In the genomic region with DNA sequence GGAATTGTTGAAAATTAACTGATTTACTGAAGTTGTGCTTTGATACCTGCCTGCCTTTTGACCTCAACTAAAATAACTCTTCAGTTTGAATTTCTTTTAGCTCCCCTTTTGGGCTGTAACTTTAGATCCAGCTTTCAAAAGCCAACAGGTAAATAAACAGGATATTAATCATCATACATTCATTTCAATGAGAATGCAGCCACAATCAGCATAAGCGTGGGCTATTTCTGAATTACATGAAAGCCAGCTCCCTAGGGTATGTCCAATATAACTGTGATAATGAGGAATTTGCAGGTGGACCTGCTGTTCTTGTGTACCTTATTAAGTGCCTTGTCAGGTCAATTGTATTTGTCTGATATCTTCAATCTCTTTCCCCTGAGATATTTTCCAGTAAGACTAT, we compare ENCODE assay signal across 18 cellular contexts.
DNase-seq lines count a peak whose midpoint lies in the region; ATAC-seq and TF ChIP-seq lines count a peak whose summit lies in the region.
"Had no signal": no experiment of that assay in that cellular context is flagged by ENCODE, and none has a peak within 500 bp of the region (broad histone marks: within the 10 kb centered on the region; RNA-seq: fewer than 3 reads in every experiment).

No MANE protein-coding gene starts in this region.

- H2AFZ ChIP-seq in mammary epithelial cell (ENCODE audit: low read depth, low read length): no peak overlapping the region
- H2AFZ ChIP-seq: GM23338 had no signal

- BruUV-seq in mammary epithelial cell (replicated peaks; lab: Mats Ljungman, UMichigan) (no TSS peak), MCF 10A (replicated peaks; lab: Mats Ljungman, UMichigan) (no TSS peak)

- H3K9me3 ChIP-seq in mammary epithelial cell (replicated peaks; ENCODE audit: insufficient read depth, low read length) (no peaks in the 10 kb centered on the region), RWPE2 (ENCODE audit: severe bottlenecking) (no peaks in the 10 kb centered on the region)

- ATAC-seq in RWPE2 (ENCODE audit: low read depth): peak; percentile 62; the same call in 1 of the 3 replicates
- ATAC-seq in HG02973 (IDR thresholded peaks at IDR 0.05; ENCODE audit: unreplicated experiment): no peak
- ATAC-seq: GM23338, HCT116 had no signal

- H3K9me3 Mint-ChIP-seq in MCF 10A (ENCODE audit: unreplicated experiment): no peaks in the 10 kb centered on the region
- peaks cover 6% of the 10 kb centered on the region for H3K9me3 Mint-ChIP-seq in activated T-cell treated with anti-CD3 and anti-CD28 coated beads, Interleukin-2, amount 50 U/mL, for 24 hours

- WGBS in mammary epithelial cell (ENCODE audit: low coverage, missing lambda C conversion rate): 50% methylated on average over 1 of the region's 1 CpG

- CTCF ChIA-PET in mammary epithelial cell (lab: Charles Lee; ENCODE audit: low non-redundant PET): no interaction called here
- CTCF ChIA-PET in MCF 10A (lab: Yijun Ruan, JAX): interaction anchor here (0.5 to 0.6 kb wide), 2 partner anchors 72 to 150 kb away, joined by 3 read pairs; no protein-coding TSS in a partner anchor

- no peak overlapping the region for H3K9ac ChIP-seq in mammary epithelial cell (ENCODE audit: insufficient read depth, low read length)

- no peaks in the 10 kb centered on the region for H3K27me3 Mint-ChIP-seq in MCF 10A (ENCODE audit: insufficient read depth, unreplicated experiment)
- no peaks in the 10 kb centered on the region for H3K27me3 Mint-ChIP-seq in activated T-cell treated with anti-CD3 and anti-CD28 coated beads, Interleukin-2, amount 50 U/mL, for 24 hours
- H3K27me3 Mint-ChIP-seq: CD4-positive, alpha-beta memory T cell had no signal

- H3K27ac ChIP-seq in mammary epithelial cell (ENCODE audit: insufficient read depth, low read depth, low read length) (no peak overlapping the region), RWPE2 (ENCODE audit: poor library complexity, severe bottlenecking) (no peak overlapping the region), epithelial cell of prostate (peak overlapping the region; percentile 6)

- DNase-seq in mammary epithelial cell (no peak), MCF 10A (ENCODE audit: unreplicated experiment) (no peak), RWPE2 (ENCODE audit: low spot score) (no peak), epithelial cell of prostate (ENCODE audit: low read depth, low spot score) (no peak)
- no peak for DNase-seq in activated naive CD4-positive, alpha-beta T cell treated with anti-CD3 and anti-CD28 coated beads, Interleukin-2, amount 50 U/mL, for 16 hours
- DNase-seq in activated T-cell treated with anti-CD3 and anti-CD28 coated beads, Interleukin-2, amount 50 U/mL, for 24 hours: no peak
- DNase-seq: 8988T; C1 segment of cervical spinal cord; Calu3; CD4-positive, alpha-beta memory T cell; COR-L47; DMS53; DMS79 treated with DMSO at 0.1 percent for 48 hours; GF-D8; H9 had no signal

- no peaks in the 10 kb centered on the region for H3K36me3 Mint-ChIP-seq in MCF 10A (ENCODE audit: insufficient read depth, unreplicated experiment)
- H3K36me3 Mint-ChIP-seq in activated T-cell treated with anti-CD3 and anti-CD28 coated beads, Interleukin-2, amount 50 U/mL, for 24 hours (ENCODE audit: low read depth): no peaks in the 10 kb centered on the region
- H3K36me3 Mint-ChIP-seq: CD4-positive, alpha-beta memory T cell had no signal

- TF ChIP-seq CTCF in mammary epithelial cell (conservative IDR thresholded peaks at IDR 0.05 in 1 of 2, IDR thresholded peaks at IDR 0.05 in 1 of 2; ENCODE audit: extremely low read depth in 1 of 2, insufficient read depth in 1 of 2, low read depth in 1 of 2, low read length in 2 of 2): no peak
- no peak for TF ChIP-seq CTCF in MCF 10A (IDR thresholded peaks at IDR 0.05; ENCODE audit: unreplicated experiment)
- no peak for TF ChIP-seq CTCF in RWPE2 (IDR thresholded peaks at IDR 0.05; ENCODE audit: poor library complexity, severe bottlenecking)

- H3K4me3 ChIP-seq in mammary epithelial cell (replicated peaks in 1 of 3; ENCODE audit: insufficient read depth in 1 of 3, low read depth in 2 of 3, low read length in 3 of 3) (no peak overlapping the region), RWPE2 (ENCODE audit: severe bottlenecking) (no peak overlapping the region)
- H3K4me3 ChIP-seq: GM23338 had no signal

- POLR2A ChIA-PET in MCF 10A (lab: Yijun Ruan, JAX): interaction anchor here (1.0 kb wide), 1 partner anchor 384 kb away, joined by 3 read pairs; no protein-coding TSS in a partner anchor

- dilution Hi-C loops in mammary epithelial cell (cut with HindIII; ENCODE audit: low sequenced_read_pairs): no loop called here

- no peak overlapping the region for H3K4me3 Mint-ChIP-seq in MCF 10A (ENCODE audit: unreplicated experiment)
- no peak overlapping the region for H3K4me3 Mint-ChIP-seq in activated T-cell treated with anti-CD3 and anti-CD28 coated beads, Interleukin-2, amount 50 U/mL, for 24 hours
- H3K4me3 Mint-ChIP-seq: CD4-positive, alpha-beta memory T cell; GM23338; H9 had no signal

- H3K36me3 ChIP-seq in mammary epithelial cell (ENCODE audit: insufficient read depth, low read length) (no peaks in the 10 kb centered on the region), RWPE2 (ENCODE audit: low read depth) (no peaks in the 10 kb centered on the region)

- H3K4me2 ChIP-seq in mammary epithelial cell (ENCODE audit: insufficient read depth, low read depth, low read length): peak overlapping the region; percentile 9
- H3K4me2 ChIP-seq: GM23338 had no signal

- in situ Hi-C loops in mammary epithelial cell (cut with MboI; ENCODE audit: low sequenced_read_pairs in 2 of 2): no loop called here

- intact Hi-C loops in mammary epithelial cell (cut with micrococcal nuclease) (no loop called here), MCF 10A (cut with micrococcal nuclease) (no loop called here)

- no peaks in the 10 kb centered on the region for H3K79me2 ChIP-seq in mammary epithelial cell (ENCODE audit: insufficient read depth, low read length)

- H3K27me3 ChIP-seq in mammary epithelial cell (ENCODE audit: insufficient read depth, low read length) (no peaks in the 10 kb centered on the region), RWPE2 (ENCODE audit: insufficient read depth, poor library complexity, severe bottlenecking) (no peaks in the 10 kb centered on the region)

- no peak overlapping the region for H3K27ac Mint-ChIP-seq in MCF 10A (ENCODE audit: low read depth, unreplicated experiment)
- H3K27ac Mint-ChIP-seq in activated T-cell treated with anti-CD3 and anti-CD28 coated beads, Interleukin-2, amount 50 U/mL, for 24 hours: no peak overlapping the region
- H3K27ac Mint-ChIP-seq: CD4-positive, alpha-beta memory T cell; GM23338; H9 had no signal

- no peaks in the 10 kb centered on the region for H3K4me1 Mint-ChIP-seq in MCF 10A (ENCODE audit: insufficient read depth, unreplicated experiment)
- H3K4me1 Mint-ChIP-seq in activated T-cell treated with anti-CD3 and anti-CD28 coated beads, Interleukin-2, amount 50 U/mL, for 24 hours (ENCODE audit: low read depth): no peaks in the 10 kb centered on the region

- no peaks in the 10 kb centered on the region for H4K20me1 ChIP-seq in mammary epithelial cell (ENCODE audit: insufficient read depth, low read length)

- H3K4me1 ChIP-seq in mammary epithelial cell (ENCODE audit: insufficient read depth, low read length) (peaks cover 23% of the 10 kb centered on the region), RWPE2 (ENCODE audit: insufficient read depth, poor library complexity, severe bottlenecking) (peaks cover 16% of the 10 kb centered on the region)
